Comparison of ENCODE assay signal across 8 cellular contexts in genomic region chr4:102501635-102502382, GRCh38. TPM values are rescaled to one million over a fixed set of nuclear protein-coding genes. Genes with fewer than 3 reads are reported as not detected.
DNase-seq lines count a peak whose midpoint lies in the region; ATAC-seq and TF ChIP-seq lines count a peak whose summit lies in the region.

No MANE protein-coding gene starts in this region.

- intact Hi-C loops in lower lobe of right lung (cut with DNase I) = no loop called here

- no peak for TF ChIP-seq CTCF in AG09309 (IDR thresholded peaks at IDR 0.05; ENCODE audit: control insufficient read depth, insufficient read depth, low read depth, low read length, missing control alignments)
- TF ChIP-seq CTCF in lower lobe of right lung (IDR thresholded peaks at IDR 0.05) = no peak

- no peaks in the 10 kb centered on the region for H3K9me3 ChIP-seq in duodenal mucosa (ENCODE audit: control insufficient read depth in 1 of 2, low read length in 2 of 2)
- H3K9me3 ChIP-seq in lower lobe of right lung = no peaks in the 10 kb centered on the region

- peak overlapping the region; percentile 84 to 90 for H3K9ac ChIP-seq in duodenal mucosa (ENCODE audit: low read depth in 1 of 2, low read length in 2 of 2)

- peak; percentile 53 for ATAC-seq in GM18909 (IDR thresholded peaks at IDR 0.05; ENCODE audit: poor library complexity, unreplicated experiment)
- ATAC-seq in HG03135 (IDR thresholded peaks at IDR 0.05; ENCODE audit: unreplicated experiment) = peak; percentile 43
- peak; percentile 91 to 96 for ATAC-seq in lower lobe of right lung

- DNase-seq in AG09309 (ENCODE audit: low read depth) = peak; percentile 28
- DNase-seq in NCI-H526 (lab: John Stamatoyannopoulos, UW) = peak; percentile 61 to 75
- DNase-seq in activated CD4-positive, alpha-beta T cell treated with anti-CD3 and anti-CD28 coated beads, Interleukin-2, amount 50 U/mL, for 48 hours = peak; percentile 66 to 73
- DNase-seq in lower lobe of right lung = peak; percentile 93
- DNase-seq in stimulated activated CD4-positive, alpha-beta T cell treated with anti-CD3 and anti-CD28 coated beads, TNF-alpha, amount 100 ng/mL, for 4 hours (ENCODE audit: low read depth in 3 of 3) = peak; percentile 39 to 51 (median 45)

- H3K27me3 ChIP-seq in duodenal mucosa (ENCODE audit: control insufficient read depth in 1 of 2, insufficient read depth in 2 of 2, low read length in 2 of 2) (no peaks in the 10 kb centered on the region), lower lobe of right lung (ENCODE audit: low read depth) (no peaks in the 10 kb centered on the region)

- H3K36me3 ChIP-seq in duodenal mucosa (ENCODE audit: control insufficient read depth in 1 of 2, insufficient read depth in 2 of 2, low read length in 2 of 2) (no peaks in the 10 kb centered on the region), lower lobe of right lung (no peaks in the 10 kb centered on the region)

- H3K27ac ChIP-seq in duodenal mucosa (ENCODE audit: low read depth, low read length) = peak overlapping the region; percentile 96
- H3K27ac ChIP-seq in lower lobe of right lung = peak overlapping the region; percentile 98

- H3K4me3 ChIP-seq in AG09309 (ENCODE audit: control insufficient read depth, low read depth, low read length) (peak overlapping the region; percentile 91), duodenal mucosa (ENCODE audit: low read depth in 1 of 2, low read length in 2 of 2) (peak overlapping the region; percentile 82 to 95), lower lobe of right lung (peak overlapping the region; percentile 92)

- H3K4me1 ChIP-seq in duodenal mucosa (ENCODE audit: control insufficient read depth in 1 of 2, insufficient read depth in 2 of 2, low read length in 2 of 2) (peaks cover 23 to 34% of the 10 kb centered on the region in 2 donors), lower lobe of right lung (peaks cover 43% of the 10 kb centered on the region)

RNA-seq across cellular contexts. Expression of gene NFKB1, which starts 0.7 kb away (rescaled TPM):
- 48.9 TPM for total RNA-seq in lower lobe of right lung

Comparison
In these comparisons a context has a peak if more than half of its experiments do, and no peak if none do; other contexts are left out.
1. Peak in every context shown above with its lines: DNase-seq, ATAC-seq, H3K4me3 ChIP-seq and H3K27ac ChIP-seq.
2. DNase-seq: peak in every context shown above with its lines; median percentile 93 in lower lobe of right lung; 70 in activated CD4-positive, alpha-beta T cell treated with anti-CD3 and anti-CD28 coated beads, Interleukin-2, amount 50 U/mL, for 48 hours; 68 in NCI-H526; 45 in stimulated activated CD4-positive, alpha-beta T cell treated with anti-CD3 and anti-CD28 coated beads, TNF-alpha, amount 100 ng/mL, for 4 hours; 28 in AG09309.
3. ATAC-seq: peak in every context shown above with its lines; median percentile 94 in lower lobe of right lung; 53 in GM18909; 43 in HG03135.